13 cellular contexts compared by ENCODE assay signal in genomic region chr6:158766621-158767435, GRCh38. TPM values are rescaled to one million over a fixed set of nuclear protein-coding genes. Genes with fewer than 3 reads are reported as not detected.
DNase-seq lines count a peak whose midpoint lies in the region; TF ChIP-seq lines count a peak whose summit lies in the region.
"Had no signal": no experiment of that assay in that cellular context is flagged by ENCODE, and none has a peak within 500 bp of the region (broad histone marks: within the 10 kb centered on the region; RNA-seq: fewer than 3 reads in every experiment).

No MANE protein-coding gene starts in this region.

- no peak overlapping the region for H3K4me2 ChIP-seq in osteoblast (ENCODE audit: insufficient read depth, low read length)

- H3K79me2 ChIP-seq in osteoblast (ENCODE audit: insufficient read depth, low read length) = no peaks in the 10 kb centered on the region

- in situ Hi-C loops in HAP-1 (cut with MboI; ENCODE audit: low sequenced_read_pairs) = no loop called here

- TF ChIP-seq CTCF in HFFc6 (IDR thresholded peaks at IDR 0.05) = no peak
- no peak for TF ChIP-seq CTCF in brain (conservative IDR thresholded peaks at IDR 0.05)
- TF ChIP-seq CTCF in osteoblast (IDR thresholded peaks at IDR 0.05; ENCODE audit: extremely low read depth, low read depth, low read length) = no peak

- H3K4me3 ChIP-seq in osteoblast (ENCODE audit: insufficient read depth, low read length) (no peak overlapping the region), HAP-1 (no peak overlapping the region)
- H3K4me3 ChIP-seq: MG63, Peyer's patch, thyroid gland had no signal

- H3K27me3 Mint-ChIP-seq in T-helper 2 cell treated with Interferon-gamma antibody and Interleukin-4, amounts not matched to agents 5 μg/mL and 100 μg/mL, for 36 hours (ENCODE audit: low read depth) = no peaks in the 10 kb centered on the region
- H3K27me3 Mint-ChIP-seq in HFFc6 (ENCODE audit: insufficient read depth) (peaks cover 4% of the 10 kb centered on the region), brain (peaks cover 3% of the 10 kb centered on the region)

- H3K4me3 Mint-ChIP-seq in T-helper 2 cell treated with Interferon-gamma antibody and Interleukin-4, amounts not matched to agents 5 μg/mL and 100 μg/mL, for 36 hours = no peak overlapping the region
- no peak overlapping the region for H3K4me3 Mint-ChIP-seq in HFFc6
- no peak overlapping the region for H3K4me3 Mint-ChIP-seq in brain

- no peak overlapping the region for H3K27ac ChIP-seq in osteoblast (ENCODE audit: low read depth, low read length)
- H3K27ac ChIP-seq: thyroid gland had no signal

- H4K20me1 ChIP-seq in osteoblast (ENCODE audit: insufficient read depth, low read length) = peaks cover 1% of the 10 kb centered on the region

- H3K36me3 ChIP-seq in osteoblast (ENCODE audit: insufficient read depth, low read length) (peaks cover 68% of the 10 kb centered on the region), HAP-1 (replicated peaks) (peaks cover 71% of the 10 kb centered on the region)

- peak overlapping the region; percentile 17 for H3K27ac Mint-ChIP-seq in T-helper 2 cell treated with Interferon-gamma antibody and Interleukin-4, amounts not matched to agents 5 μg/mL and 100 μg/mL, for 36 hours
- peak overlapping the region; percentile 43; the same call in 1 of the 2 replicates for H3K27ac Mint-ChIP-seq in HFFc6
- peak overlapping the region in 4 of 5 experiments; percentile 91 to 97 (median 94) for H3K27ac Mint-ChIP-seq in brain

- H3K9me3 ChIP-seq in osteoblast (ENCODE audit: low read depth, low read length) (no peaks in the 10 kb centered on the region), HAP-1 (no peaks in the 10 kb centered on the region)
- H3K9me3 ChIP-seq: MG63, Peyer's patch, thyroid gland had no signal

- H3K9me3 Mint-ChIP-seq in T-helper 2 cell treated with Interferon-gamma antibody and Interleukin-4, amounts not matched to agents 5 μg/mL and 100 μg/mL, for 36 hours = no peaks in the 10 kb centered on the region
- H3K9me3 Mint-ChIP-seq in HFFc6 (no peaks in the 10 kb centered on the region), brain (no peaks in the 10 kb centered on the region)

- H2AFZ ChIP-seq in osteoblast (ENCODE audit: low read length) = no peak overlapping the region

- no peak for DNase-seq in T-helper 2 cell treated with Interferon-gamma antibody and Interleukin-4, amounts not matched to agents 5 μg/mL and 100 μg/mL, for 36 hours (ENCODE audit: low spot score)
- DNase-seq in T-helper 2 cell (no peak), HFFc6 (no peak), osteoblast (ENCODE audit: insufficient read length, low spot score, missing footprints) (peak; percentile 68), HCEC 1CT (no peak), cerebellar nuclear complex (lab: John Stamatoyannopoulos, UW) (no peak), HAP-1 (ENCODE audit: low spot score in 2 of 2) (no peak)
- DNase-seq: central memory CD4-positive, alpha-beta T cell; MG63; NCI-H226; Peyer's patch had no signal

- H3K36me3 Mint-ChIP-seq in T-helper 2 cell treated with Interferon-gamma antibody and Interleukin-4, amounts not matched to agents 5 μg/mL and 100 μg/mL, for 36 hours (ENCODE audit: low read depth) = peaks cover 86% of the 10 kb centered on the region
- H3K36me3 Mint-ChIP-seq in HFFc6 (ENCODE audit: low read depth) (peaks cover 52% of the 10 kb centered on the region), brain (peaks cover 75% of the 10 kb centered on the region)

- peaks cover 9% of the 10 kb centered on the region for H3K4me1 Mint-ChIP-seq in T-helper 2 cell treated with Interferon-gamma antibody and Interleukin-4, amounts not matched to agents 5 μg/mL and 100 μg/mL, for 36 hours (ENCODE audit: low read depth)
- H3K4me1 Mint-ChIP-seq in HFFc6 (ENCODE audit: low read depth) = no peaks in the 10 kb centered on the region
- H3K4me1 Mint-ChIP-seq in brain = peaks cover 85% of the 10 kb centered on the region

- H3K4me1 ChIP-seq in osteoblast (ENCODE audit: insufficient read depth, low read length) (peaks cover 3% of the 10 kb centered on the region), HAP-1 (no peaks in the 10 kb centered on the region)
- H3K4me1 ChIP-seq: Peyer's patch had no signal

- H3K27me3 ChIP-seq in osteoblast (ENCODE audit: insufficient read depth, low read length) = no peaks in the 10 kb centered on the region
- H3K27me3 ChIP-seq in HAP-1 (ENCODE audit: low read depth) = no peaks in the 10 kb centered on the region
- H3K27me3 ChIP-seq: MG63, Peyer's patch, thyroid gland had no signal

RNA-seq across cellular contexts. Expression of gene EZR, which starts 52.3 kb away (rescaled TPM):
- 100 to 1,000 TPM; 118 to 183 (median 178) TPM for total RNA-seq in HFFc6 (2021; fragmentation: NEBNext Ultra II Directional; extraction: Animal tissue kit (Norgen Biotek cat#: 25700))
- 317 TPM for polyA plus RNA-seq in brain (ENCODE audit: insufficient read depth, low read depth, low replicate concordance)
- total RNA-seq in osteoblast = 69.8 and 89.4 TPM in 2 replicates

Comparison
In these comparisons a context has a peak if more than half of its experiments do, and no peak if none do; other contexts are left out.
1. H3K27ac Mint-ChIP-seq: peak in every context shown above with its lines; median percentile 94 in brain; 43 in HFFc6; 17 in T-helper 2 cell treated with Interferon-gamma antibody and Interleukin-4, amounts not matched to agents 5 μg/mL and 100 μg/mL, for 36 hours.